In genomic region chr5:160008877-160009590, GRCh38 we compare ENCODE assay signal across 1 cellular context.
TF ChIP-seq lines count a peak whose summit lies in the region.

Gene TTC1, plus strand, starts transcription at chr5:160009139. Its CDS starts 1,390 bp downstream, at chr5:160010529.

TF ChIP-seq in HepG2, 621 proteins besides CTCF, POLR2A, EP300 and RAD21 (continued from another document and continues in another):
- TF ChIP-seq ZNF646 (CRISPR knock-in tag; IDR thresholded peaks at IDR 0.05): no peak
- TF ChIP-seq FOXA1 (IDR thresholded peaks at IDR 0.05): no peak
- no peak for TF ChIP-seq FOXA1 (CRISPR knock-in tag; IDR thresholded peaks at IDR 0.05)
- no peak for TF ChIP-seq U2AF1 (optimal IDR thresholded peaks at IDR 0.05; ENCODE audit: low read depth, low read length)
- TF ChIP-seq ZNF326 (CRISPR knock-in tag; IDR thresholded peaks at IDR 0.05; ENCODE audit: borderline replicate concordance): no peak
- TF ChIP-seq IRF2 (CRISPR knock-in tag; IDR thresholded peaks at IDR 0.05): peak; percentile 90
- TF ChIP-seq ARID4A (CRISPR knock-in tag; IDR thresholded peaks at IDR 0.05; ENCODE audit: borderline replicate concordance): peak; percentile 81; the same call in 1 of the 2 replicates
- peak; percentile 89 for TF ChIP-seq SPEN (CRISPR knock-in tag; IDR thresholded peaks at IDR 0.05; ENCODE audit: low read depth)
- TF ChIP-seq ZNF83 (CRISPR knock-in tag; IDR thresholded peaks at IDR 0.05; ENCODE audit: borderline replicate concordance): no peak
- TF ChIP-seq BRCA1 (CRISPR knock-in tag; IDR thresholded peaks at IDR 0.05): no peak
- TF ChIP-seq SRSF4 (IDR thresholded peaks at IDR 0.05; ENCODE audit: low read depth, low read length, poor library complexity, severe bottlenecking): no peak
- TF ChIP-seq PCBP2 (optimal IDR thresholded peaks at IDR 0.05; ENCODE audit: low read depth, low read length, poor library complexity, severe bottlenecking): no peak
- TF ChIP-seq KLF6 (CRISPR knock-in tag; IDR thresholded peaks at IDR 0.05): no peak; the same call in 1 of the 2 replicates
- no peak for TF ChIP-seq ZSCAN22 (CRISPR knock-in tag; IDR thresholded peaks at IDR 0.05)
- TF ChIP-seq EEA1 (CRISPR knock-in tag; IDR thresholded peaks at IDR 0.05; ENCODE audit: borderline replicate concordance): no peak
- peak; percentile 54; the same call in 1 of the 2 replicates for TF ChIP-seq SATB2 (CRISPR knock-in tag; IDR thresholded peaks at IDR 0.05)
- no peak for TF ChIP-seq HOXA9 (CRISPR knock-in tag; IDR thresholded peaks at IDR 0.05; ENCODE audit: borderline replicate concordance)
- no peak for TF ChIP-seq ZNF225 (CRISPR knock-in tag; IDR thresholded peaks at IDR 0.05)
- TF ChIP-seq ZNF775 (CRISPR knock-in tag; IDR thresholded peaks at IDR 0.05; ENCODE audit: borderline replicate concordance): no peak
- TF ChIP-seq HNRNPK (IDR thresholded peaks at IDR 0.05; ENCODE audit: low read depth, low read length, poor library complexity, severe bottlenecking): no peak
- TF ChIP-seq HOXD1 (CRISPR knock-in tag; IDR thresholded peaks at IDR 0.05): no peak
- no peak for TF ChIP-seq ZFP41 (CRISPR knock-in tag; IDR thresholded peaks at IDR 0.05; ENCODE audit: borderline replicate concordance)
- TF ChIP-seq ZNF138 (CRISPR knock-in tag; IDR thresholded peaks at IDR 0.05; ENCODE audit: low read depth): no peak
- TF ChIP-seq SP2 (CRISPR knock-in tag; IDR thresholded peaks at IDR 0.05): no peak
- no peak for TF ChIP-seq ZSCAN5A (CRISPR knock-in tag; IDR thresholded peaks at IDR 0.05; ENCODE audit: borderline replicate concordance)
- TF ChIP-seq MAF1 (CRISPR knock-in tag; IDR thresholded peaks at IDR 0.05; ENCODE audit: borderline replicate concordance): no peak
- TF ChIP-seq ZNF563 (CRISPR knock-in tag; IDR thresholded peaks at IDR 0.05): no peak
- TF ChIP-seq JARID2 (CRISPR knock-in tag; IDR thresholded peaks at IDR 0.05; ENCODE audit: insufficient replicate concordance): no peak
- no peak for TF ChIP-seq EED (CRISPR knock-in tag; IDR thresholded peaks at IDR 0.05)
- TF ChIP-seq ELF4 (CRISPR knock-in tag; IDR thresholded peaks at IDR 0.05; ENCODE audit: borderline replicate concordance): no peak
- peak; percentile 53; the same call in 1 of the 2 replicates for TF ChIP-seq MXD4 (CRISPR knock-in tag; IDR thresholded peaks at IDR 0.05)
- TF ChIP-seq ZNF674 (CRISPR knock-in tag; IDR thresholded peaks at IDR 0.05; ENCODE audit: low read depth): no peak
- no peak for TF ChIP-seq DNMT1 (CRISPR knock-in tag; IDR thresholded peaks at IDR 0.05)
- no peak for TF ChIP-seq NR0B2 (CRISPR knock-in tag; IDR thresholded peaks at IDR 0.05)
- TF ChIP-seq JUNB (CRISPR knock-in tag; IDR thresholded peaks at IDR 0.05; ENCODE audit: borderline replicate concordance): no peak
- 0 out of 2 replicates have a peak, but pooled peaks have one; percentile 71 for TF ChIP-seq KDM4B (CRISPR knock-in tag; IDR thresholded peaks at IDR 0.05)
- 0 out of 2 replicates have a peak, but pooled peaks have one; percentile 24 for TF ChIP-seq IRF9 (CRISPR knock-in tag; IDR thresholded peaks at IDR 0.05; ENCODE audit: borderline replicate concordance)
- TF ChIP-seq ARNTL (CRISPR knock-in tag; IDR thresholded peaks at IDR 0.05): no peak; the same call in 1 of the 2 replicates
- TF ChIP-seq KAT2B (IDR thresholded peaks at IDR 0.05; ENCODE audit: borderline replicate concordance, low read depth, low read length): no peak
- no peak for TF ChIP-seq IKZF1 (IDR thresholded peaks at IDR 0.05)
- no peak for TF ChIP-seq UBTF (CRISPR knock-in tag; IDR thresholded peaks at IDR 0.05)
- no peak for TF ChIP-seq ZNF724P (CRISPR knock-in tag; IDR thresholded peaks at IDR 0.05; ENCODE audit: borderline replicate concordance)
- TF ChIP-seq GATAD1 (CRISPR knock-in tag; IDR thresholded peaks at IDR 0.05): peak; percentile 98
- no peak for TF ChIP-seq LCORL (IDR thresholded peaks at IDR 0.05)
- peak; percentile 39; the same call in 1 of the 2 replicates for TF ChIP-seq LCORL (CRISPR knock-in tag; IDR thresholded peaks at IDR 0.05)
- TF ChIP-seq E2F1 (CRISPR knock-in tag; IDR thresholded peaks at IDR 0.05): no peak
- TF ChIP-seq ZNF329 (CRISPR knock-in tag; IDR thresholded peaks at IDR 0.05; ENCODE audit: low read depth): no peak
- TF ChIP-seq ZBTB42 (CRISPR knock-in tag; IDR thresholded peaks at IDR 0.05): no peak
- peak; percentile 98 for TF ChIP-seq ATF2 (CRISPR knock-in tag; IDR thresholded peaks at IDR 0.05)
- no peak for TF ChIP-seq NKX3-1 (CRISPR knock-in tag; IDR thresholded peaks at IDR 0.05)
- TF ChIP-seq ZNF10 (CRISPR knock-in tag; IDR thresholded peaks at IDR 0.05; ENCODE audit: borderline replicate concordance, low read depth): no peak
- no peak for TF ChIP-seq SOX13 (IDR thresholded peaks at IDR 0.05)
- TF ChIP-seq SOX13 (CRISPR knock-in tag; conservative IDR thresholded peaks at IDR 0.05 in 1 of 2, IDR thresholded peaks at IDR 0.05 in 1 of 2): peak in 1 of 2 experiments; percentile 45; a peak in 1 of 4 replicates
